Comparison of ENCODE assay signal across 11 cellular contexts in genomic region chr11:128476031-128476430, GRCh38.
DNase-seq lines count a peak whose midpoint lies in the region; ATAC-seq and TF ChIP-seq lines count a peak whose summit lies in the region.
"Had no signal": no experiment of that assay in that cellular context is flagged by ENCODE, and none has a peak within 500 bp of the region (broad histone marks: within the 10 kb centered on the region; RNA-seq: fewer than 3 reads in every experiment).

No MANE protein-coding gene starts in this region.

- no peak for ATAC-seq in activated CD8-positive, alpha-beta memory T cell treated with anti-CD3 and anti-CD28 coated beads, Interleukin-2, amount 10 ng/mL, durations not matched to agents 7 days and 5 days
- ATAC-seq in T-helper 17 cell = no peak
- ATAC-seq in stimulated activated memory B cell treated with anti-CD40 and anti-IgM and Interleukin-4, amounts not matched to agents 10 μg/mL and 1 μg/mL and 100 μg/mL, for 72 hours = no peak
- ATAC-seq: HCT116, sciatic nerve had no signal

- TF ChIP-seq CTCF in endodermal cell (conservative IDR thresholded peaks at IDR 0.05) = no peak
- no peak for TF ChIP-seq CTCF in ascending aorta (IDR thresholded peaks at IDR 0.05)

- H3K4me3 Mint-ChIP-seq in activated CD8-positive, alpha-beta memory T cell treated with anti-CD3 and anti-CD28 coated beads, Interleukin-2, amount 10 ng/mL, durations not matched to agents 7 days and 5 days = peak overlapping the region; percentile 59
- peak overlapping the region; percentile 89 for H3K4me3 Mint-ChIP-seq in T-helper 17 cell
- no peak overlapping the region for H3K4me3 Mint-ChIP-seq in endodermal cell
- H3K4me3 Mint-ChIP-seq in stimulated activated memory B cell treated with anti-CD40 and anti-IgM and Interleukin-4, amounts not matched to agents 10 μg/mL and 1 μg/mL and 100 μg/mL, for 72 hours = no peak overlapping the region

- H3K36me3 ChIP-seq in endodermal cell (ENCODE audit: control insufficient read depth, insufficient read depth, low read length) = peaks cover 46% of the 10 kb centered on the region
- H3K36me3 ChIP-seq in ascending aorta = peaks cover 31 to 53% of the 10 kb centered on the region in 2 donors

- no peak for DNase-seq in activated CD8-positive, alpha-beta memory T cell treated with anti-CD3 and anti-CD28 coated beads, Interleukin-2, amount 10 ng/mL, durations not matched to agents 7 days and 5 days
- DNase-seq in activated CD8-positive, alpha-beta memory T cell treated with anti-CD3 and anti-CD28 coated beads, Interleukin-2, amount 50 U/mL, for 4 hours = no peak
- DNase-seq in T-helper 17 cell (no peak), endodermal cell (no peak), mesenteric fat pad (ENCODE audit: low spot score) (no peak), ascending aorta (ENCODE audit: low spot score in 2 of 2) (no peak)
- no peak for DNase-seq in stimulated activated CD4-positive, alpha-beta T cell treated with anti-CD3 and anti-CD28 coated beads, Interleukin-2, amount 100 ng/mL, for 24 hours
- DNase-seq: NCI-H2171 treated with DMSO at 0.1 percent for 48 hours had no signal

- H3K36me3 Mint-ChIP-seq in activated CD8-positive, alpha-beta memory T cell treated with anti-CD3 and anti-CD28 coated beads, Interleukin-2, amount 10 ng/mL, durations not matched to agents 7 days and 5 days = peaks cover 94% of the 10 kb centered on the region
- H3K36me3 Mint-ChIP-seq in T-helper 17 cell (ENCODE audit: low read depth) (peaks cover 41% of the 10 kb centered on the region), endodermal cell (ENCODE audit: low read depth) (peaks cover 27% of the 10 kb centered on the region)
- H3K36me3 Mint-ChIP-seq in stimulated activated memory B cell treated with anti-CD40 and anti-IgM and Interleukin-4, amounts not matched to agents 10 μg/mL and 1 μg/mL and 100 μg/mL, for 72 hours = peaks cover 83% of the 10 kb centered on the region

- no peaks in the 10 kb centered on the region for H3K27me3 ChIP-seq in endodermal cell (ENCODE audit: control insufficient read depth, insufficient read depth, low read length, poor library complexity, severe bottlenecking)
- no peaks in the 10 kb centered on the region for H3K27me3 ChIP-seq in ascending aorta

- H3K4me3 ChIP-seq in endodermal cell (ENCODE audit: low read length) (peak overlapping the region; percentile 15), ascending aorta (no peak overlapping the region)

- CTCF ChIA-PET in activated CD8-positive, alpha-beta memory T cell treated with anti-CD3 and anti-CD28 coated beads, Interleukin-2, amount 10 ng/mL, durations not matched to agents 7 days and 5 days (lab: Charles Lee) = interaction anchor here (0.6 to 6.7 kb wide), 18 partner anchors 9 to 382 kb away, joined by 3 to 37 read pairs (median 5); no protein-coding TSS in a partner anchor

- H3K4me1 Mint-ChIP-seq in activated CD8-positive, alpha-beta memory T cell treated with anti-CD3 and anti-CD28 coated beads, Interleukin-2, amount 10 ng/mL, durations not matched to agents 7 days and 5 days = peaks cover 99% of the 10 kb centered on the region
- H3K4me1 Mint-ChIP-seq in T-helper 17 cell = peaks cover 88% of the 10 kb centered on the region
- H3K4me1 Mint-ChIP-seq in endodermal cell = peaks cover 31% of the 10 kb centered on the region
- H3K4me1 Mint-ChIP-seq in stimulated activated memory B cell treated with anti-CD40 and anti-IgM and Interleukin-4, amounts not matched to agents 10 μg/mL and 1 μg/mL and 100 μg/mL, for 72 hours = peaks cover 100% of the 10 kb centered on the region

- intact Hi-C loops in ascending aorta (cut with DNase I) = no loop called here

- H3K9ac ChIP-seq in endodermal cell (ENCODE audit: extremely low read depth, low read length, poor library complexity, severe bottlenecking) = no peak overlapping the region

- H3K27me3 Mint-ChIP-seq in activated CD8-positive, alpha-beta memory T cell treated with anti-CD3 and anti-CD28 coated beads, Interleukin-2, amount 10 ng/mL, durations not matched to agents 7 days and 5 days = no peaks in the 10 kb centered on the region
- H3K27me3 Mint-ChIP-seq in T-helper 17 cell (no peaks in the 10 kb centered on the region), endodermal cell (ENCODE audit: insufficient read depth) (no peaks in the 10 kb centered on the region)
- no peaks in the 10 kb centered on the region for H3K27me3 Mint-ChIP-seq in stimulated activated memory B cell treated with anti-CD40 and anti-IgM and Interleukin-4, amounts not matched to agents 10 μg/mL and 1 μg/mL and 100 μg/mL, for 72 hours

- WGBS in endodermal cell (ENCODE audit: insufficient coverage in 1 of 2, insufficient read length in 1 of 2), 2 experiments = no CpG with 5 or more reads among the region's 1 CpG

- H3K27ac Mint-ChIP-seq in activated CD8-positive, alpha-beta memory T cell treated with anti-CD3 and anti-CD28 coated beads, Interleukin-2, amount 10 ng/mL, durations not matched to agents 7 days and 5 days = peak overlapping the region; percentile 95
- H3K27ac Mint-ChIP-seq in T-helper 17 cell (peak overlapping the region; percentile 100), endodermal cell (no peak overlapping the region)
- peak overlapping the region; percentile 95 for H3K27ac Mint-ChIP-seq in stimulated activated memory B cell treated with anti-CD40 and anti-IgM and Interleukin-4, amounts not matched to agents 10 μg/mL and 1 μg/mL and 100 μg/mL, for 72 hours

- H3K9me3 ChIP-seq in T-helper 17 cell (ENCODE audit: control insufficient read depth, low read length, poor library complexity, severe bottlenecking) = no peaks in the 10 kb centered on the region
- no peaks in the 10 kb centered on the region for H3K9me3 ChIP-seq in endodermal cell (ENCODE audit: control insufficient read depth, low read length)
- H3K9me3 ChIP-seq in ascending aorta = no peaks in the 10 kb centered on the region

- H3K4me1 ChIP-seq in endodermal cell (ENCODE audit: control insufficient read depth, insufficient read depth, low read length) = peaks cover 20% of the 10 kb centered on the region
- H3K4me1 ChIP-seq in ascending aorta = peaks cover 0 to 23% of the 10 kb centered on the region in 2 donors

- H3K27ac ChIP-seq in endodermal cell (ENCODE audit: low read depth, low read length) (no peak overlapping the region), ascending aorta (no peak overlapping the region)

- no peaks in the 10 kb centered on the region for H3K9me3 Mint-ChIP-seq in activated CD8-positive, alpha-beta memory T cell treated with anti-CD3 and anti-CD28 coated beads, Interleukin-2, amount 10 ng/mL, durations not matched to agents 7 days and 5 days (ENCODE audit: low read depth)
- H3K9me3 Mint-ChIP-seq in endodermal cell = no peaks in the 10 kb centered on the region
- peaks cover 3% of the 10 kb centered on the region for H3K9me3 Mint-ChIP-seq in stimulated activated memory B cell treated with anti-CD40 and anti-IgM and Interleukin-4, amounts not matched to agents 10 μg/mL and 1 μg/mL and 100 μg/mL, for 72 hours

Comparison
In these comparisons a context has a peak if more than half of its experiments do, and no peak if none do; other contexts are left out.
1. H3K4me3 Mint-ChIP-seq: peak in activated CD8-positive, alpha-beta memory T cell treated with anti-CD3 and anti-CD28 coated beads, Interleukin-2, amount 10 ng/mL, durations not matched to agents 7 days and 5 days (single experiment) and T-helper 17 cell (single experiment); none in endodermal cell (single experiment) and stimulated activated memory B cell treated with anti-CD40 and anti-IgM and Interleukin-4, amounts not matched to agents 10 μg/mL and 1 μg/mL and 100 μg/mL, for 72 hours (single experiment).